ENCODE assay signal across 24 cellular contexts in the genomic region with DNA sequence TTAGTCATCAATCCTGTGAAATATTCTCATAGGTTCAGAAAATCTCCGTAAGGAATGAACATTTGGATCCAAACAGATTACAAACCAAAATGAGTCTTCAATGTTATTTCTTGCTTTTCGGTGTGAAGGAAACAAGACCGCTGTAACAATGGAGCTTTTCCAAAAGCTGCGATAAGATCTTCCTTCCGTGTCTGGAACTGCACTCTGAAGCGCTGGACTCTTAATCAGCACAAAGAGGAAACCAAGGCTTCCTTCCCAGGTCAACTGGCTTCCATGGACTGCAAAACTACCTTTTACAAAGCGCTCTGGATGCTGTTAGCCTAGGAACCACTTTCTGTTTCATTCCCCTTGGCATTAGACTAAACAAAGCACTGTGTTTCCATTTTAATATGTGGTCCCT.
DNase-seq lines count a peak whose midpoint lies in the region; ATAC-seq, FAIRE-seq and TF ChIP-seq lines count a peak whose summit lies in the region.
"Had no signal": no experiment of that assay in that cellular context is flagged by ENCODE, and none has a peak within 500 bp of the region (broad histone marks: within the 10 kb centered on the region; RNA-seq: fewer than 3 reads in every experiment).

No MANE protein-coding gene starts in this region.

- peak overlapping the region; percentile 65 for H2AFZ ChIP-seq in keratinocyte (ENCODE audit: control insufficient read depth, low read length)

- peak overlapping the region; percentile 74 for H3K4me2 ChIP-seq in keratinocyte (ENCODE audit: control insufficient read depth, extremely low read depth, insufficient read depth, low read depth, low read length)

- TF ChIP-seq CTCF in heart left ventricle (IDR thresholded peaks at IDR 0.05) (no peak), right atrium auricular region (IDR thresholded peaks at IDR 0.05) (no peak), keratinocyte (optimal IDR thresholded peaks at IDR 0.05 in 1 of 3, IDR thresholded peaks at IDR 0.05 in 1 of 3, conservative IDR thresholded peaks at IDR 0.05 in 1 of 3; ENCODE audit: extremely low read depth in 1 of 3, insufficient read depth in 2 of 3, low read length in 3 of 3) (no peak), upper lobe of right lung (IDR thresholded peaks at IDR 0.05) (no peak)

- H3K27me3 ChIP-seq in heart left ventricle (no peaks in the 10 kb centered on the region), right atrium auricular region (no peaks in the 10 kb centered on the region), keratinocyte (ENCODE audit: control insufficient read depth, extremely low read depth, insufficient read depth, low read length) (no peaks in the 10 kb centered on the region), upper lobe of right lung (no peaks in the 10 kb centered on the region)
- H3K27me3 ChIP-seq: body of pancreas, colonic mucosa had no signal

- H3K9ac ChIP-seq in keratinocyte (ENCODE audit: control insufficient read depth, extremely low read depth, insufficient read depth, low read length) = no peak overlapping the region

- H3K79me2 ChIP-seq in keratinocyte (ENCODE audit: control insufficient read depth, insufficient read depth, low read length) = no peaks in the 10 kb centered on the region

- FAIRE-seq in keratinocyte (lab: Jason Lieb, UNC) = peak; percentile 23
- FAIRE-seq: D721Med, endometrium had no signal

- H3K4me3 ChIP-seq in heart left ventricle (no peak overlapping the region), right atrium auricular region (no peak overlapping the region), keratinocyte (ENCODE audit: control insufficient read depth in 2 of 3, extremely low read depth in 1 of 3, insufficient read depth in 2 of 3, low read depth in 1 of 3, low read length in 3 of 3) (no peak overlapping the region), upper lobe of right lung (no peak overlapping the region)
- H3K4me3 ChIP-seq: body of pancreas, colonic mucosa had no signal

- DNase-seq in heart left ventricle = peak in 2 of 5 donors; percentile 58 to 64
- no peak for DNase-seq in right atrium auricular region (ENCODE audit: low spot score)
- peak; percentile 9 to 97 for DNase-seq in dermis microvascular lymphatic vessel endothelial cell (ENCODE audit: low read depth in 2 of 2)
- no peak for DNase-seq in keratinocyte (ENCODE audit: low read depth, low spot score)
- no peak for DNase-seq in upper lobe of right lung
- no peak for DNase-seq in NCI-H1417 (lab: John Stamatoyannopoulos, UW)
- DNase-seq: ACHN; activated CD4-positive, alpha-beta memory T cell treated with anti-CD3 and anti-CD28 coated beads for 36 hours; activated CD4-positive, CD25-positive, alpha-beta regulatory T cell; activated effector memory CD4-positive, alpha-beta T cell treated with anti-CD3 and anti-CD28 coated beads, Interleukin-2, amount 50 U/mL, for 16 hours; activated naive CD8-positive, alpha-beta T cell treated with anti-CD3 and anti-CD28 coated beads, Interleukin-2, amount 50 U/mL, for 24 hours; body of pancreas; C1 segment of cervical spinal cord; colonic mucosa; H9; hypothalamus; naive B cell; NCI-H146; NCI-H2171; NCI-H524 had no signal

- WGBS in heart left ventricle, 4 donors = 37 to 55% (median 46%) methylated on average over 7 of the region's 7 CpGs

- intact Hi-C loops in heart left ventricle (cut with DNase I) (loop anchor here in 5 of 10 donors (2.0 to 10.0 kb wide), 3 partner anchors 43 to 145 kb away; a partner anchor contains a TSS), upper lobe of right lung (cut with DNase I) (no loop called here)

- no peaks in the 10 kb centered on the region for H3K9me1 ChIP-seq in keratinocyte (ENCODE audit: control insufficient read depth, extremely low read depth, insufficient read depth, low read length)

- H3K4me1 ChIP-seq in heart left ventricle = peaks cover 0 to 26% (median 5%) of the 10 kb centered on the region in 12 donors
- no peaks in the 10 kb centered on the region for H3K4me1 ChIP-seq in right atrium auricular region
- H3K4me1 ChIP-seq in keratinocyte (ENCODE audit: control insufficient read depth, extremely low read depth, insufficient read depth, low read length) = peaks cover 4% of the 10 kb centered on the region
- H3K4me1 ChIP-seq in upper lobe of right lung = peaks cover 14% of the 10 kb centered on the region
- H3K4me1 ChIP-seq: body of pancreas, colonic mucosa had no signal

- dilution Hi-C loops in keratinocyte (cut with MboI; ENCODE audit: extremely low pct_ligation_motif_present, low sequenced_read_pairs) = no loop called here

- no peaks in the 10 kb centered on the region for H4K20me1 ChIP-seq in keratinocyte (ENCODE audit: control insufficient read depth, extremely low read depth, insufficient read depth, low read length)

- ATAC-seq in heart left ventricle (peak; percentile 55 to 96 (median 78)), upper lobe of right lung (peak; percentile 19), HG03378 (IDR thresholded peaks at IDR 0.05; ENCODE audit: unreplicated experiment) (no peak), GM21723 (IDR thresholded peaks at IDR 0.05; ENCODE audit: unreplicated experiment) (no peak)
- ATAC-seq: activated naive CD8-positive, alpha-beta T cell treated with anti-CD3 and anti-CD28 coated beads, Interleukin-2, amount 50 U/mL, for 24 hours; body of pancreas had no signal

- H3K27ac ChIP-seq in heart left ventricle (peak overlapping the region in 7 of 12 donors; percentile 15 to 58 (median 35)), right atrium auricular region (peak overlapping the region in 1 of 2 donors; percentile 0), keratinocyte (ENCODE audit: control insufficient read depth, insufficient read depth, low read length) (no peak overlapping the region), upper lobe of right lung (peak overlapping the region; percentile 52)
- H3K27ac ChIP-seq: body of pancreas, colonic mucosa had no signal

- H3K36me3 ChIP-seq in heart left ventricle = no peaks in the 10 kb centered on the region
- H3K36me3 ChIP-seq in right atrium auricular region = no peaks in the 10 kb centered on the region
- H3K36me3 ChIP-seq in keratinocyte (ENCODE audit: control insufficient read depth in 2 of 2, extremely low read depth in 1 of 2, insufficient read depth in 2 of 2, low read length in 2 of 2) = no peaks in the 10 kb centered on the region
- H3K36me3 ChIP-seq in upper lobe of right lung = no peaks in the 10 kb centered on the region
- H3K36me3 ChIP-seq: colonic mucosa had no signal

- no peak for TF ChIP-seq POLR2A in heart left ventricle (IDR thresholded peaks at IDR 0.05)

- H3K9me3 ChIP-seq in heart left ventricle (no peaks in the 10 kb centered on the region), right atrium auricular region (no peaks in the 10 kb centered on the region), keratinocyte (ENCODE audit: control insufficient read depth, low read depth, low read length) (no peaks in the 10 kb centered on the region), upper lobe of right lung (no peaks in the 10 kb centered on the region)
- H3K9me3 ChIP-seq: body of pancreas, colonic mucosa had no signal

Comparison
In these comparisons a context has a peak if more than half of its experiments do, and no peak if none do; other contexts are left out.
1. ATAC-seq: peak in heart left ventricle (4 of 4) and upper lobe of right lung (single experiment); none in HG03378 (single experiment) and GM21723 (single experiment).
2. DNase-seq: peak in dermis microvascular lymphatic vessel endothelial cell (2 of 2); none in right atrium auricular region (single experiment), keratinocyte (single experiment), upper lobe of right lung (single experiment) and NCI-H1417 (0 of 3).